In the genomic region with DNA sequence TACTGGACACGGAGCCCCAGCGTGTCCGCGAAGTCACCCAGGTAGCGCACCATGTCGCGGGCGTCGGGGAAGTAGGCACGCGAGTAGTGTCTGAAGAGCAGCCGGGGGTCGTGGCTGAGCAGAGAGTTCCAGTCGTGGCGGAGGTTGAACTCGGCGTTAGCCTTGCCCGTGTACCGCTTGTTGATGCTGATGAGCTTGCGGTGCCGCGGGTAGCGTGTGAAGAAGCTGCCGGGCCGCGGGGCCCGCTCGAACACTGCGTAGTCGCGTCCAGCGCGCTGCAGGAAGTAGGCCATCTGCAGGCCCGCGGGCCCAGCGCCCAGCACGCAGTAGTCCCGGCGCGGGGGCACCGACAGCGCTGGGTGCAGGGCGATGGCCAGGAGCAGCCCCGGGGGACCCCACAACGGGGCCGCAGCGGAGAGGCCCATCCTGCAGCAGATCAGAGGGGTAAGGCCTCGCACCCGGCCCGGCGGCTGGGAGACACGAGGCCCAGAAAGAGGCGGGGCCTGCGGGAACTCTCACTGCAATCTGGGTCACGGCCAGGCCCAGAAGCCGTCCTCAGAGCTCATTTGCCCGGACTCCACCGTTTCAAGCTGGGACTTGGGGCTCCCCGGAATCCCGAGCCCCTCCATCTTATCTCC, we compare ENCODE assay signal across 8 cellular contexts. TPM values are rescaled to one million over a fixed set of nuclear protein-coding genes. Genes with fewer than 3 reads are reported as not detected.
A peak's percentile ranks its signal among the peaks of the same experiment; 100 is the strongest.
DNase-seq lines count a peak whose midpoint lies in the region; ATAC-seq and TF ChIP-seq lines count a peak whose summit lies in the region.

No MANE protein-coding gene starts in this region.

- H3K27me3 ChIP-seq in iPS-15b (ENCODE audit: control insufficient read depth, insufficient read depth, low read length) = peaks cover 4% of the 10 kb centered on the region
- H3K27me3 ChIP-seq in spleen (replicated peaks in 1 of 7) = no peaks in the 10 kb centered on the region
- H3K27me3 ChIP-seq in foreskin keratinocyte = no peaks in the 10 kb centered on the region

- H3K4me3 ChIP-seq in iPS-15b (ENCODE audit: low read depth, low read length) (peak overlapping the region; percentile 36), spleen (peak overlapping the region in 7 of 8 donors; percentile 63 to 90 (median 70))

- peak overlapping the region in 7 of 8 donors; percentile 3 to 88 (median 84) for H3K27ac ChIP-seq in spleen
- no peak overlapping the region for H3K27ac ChIP-seq in foreskin keratinocyte

- H3K4me1 ChIP-seq in iPS-15b (ENCODE audit: control insufficient read depth, insufficient read depth, low read length) (no peaks in the 10 kb centered on the region), spleen (peaks cover 10 to 45% (median 21%) of the 10 kb centered on the region in 6 donors), foreskin keratinocyte (peaks cover 4% of the 10 kb centered on the region)

- ATAC-seq in HG03039 (IDR thresholded peaks at IDR 0.05; ENCODE audit: unreplicated experiment) (peak; percentile 13), HG02678 (IDR thresholded peaks at IDR 0.05; ENCODE audit: unreplicated experiment) (no peak), foreskin keratinocyte (no peak), GM21717 (IDR thresholded peaks at IDR 0.05; ENCODE audit: unreplicated experiment) (no peak)

- intact Hi-C loops in activated T-helper 1 cell treated with anti-CD3 and anti-CD28 coated beads, Interleukin-12 subunit alpha, Interleukin-12 subunit beta, Interleukin-2, Interleukin-4 antibody, amounts not matched to agents 30 ng/mL and 10 ng/mL and 1 ng/mL, durations not matched to agents 14 hours and 24 hours and 36 hours (cut with micrococcal nuclease) = loop anchor here (2.0 kb wide), 1 partner anchor 51 kb away; no protein-coding TSS in a partner anchor
- intact Hi-C loops in spleen (cut with DNase I; ENCODE audit: low total_unique reads) = no loop called here

- H3K4me3 Mint-ChIP-seq in activated T-helper 1 cell treated with anti-CD3 and anti-CD28 coated beads, Interleukin-12 subunit alpha, Interleukin-12 subunit beta, Interleukin-2, Interleukin-4 antibody, amounts not matched to agents 30 ng/mL and 10 ng/mL and 1 ng/mL, durations not matched to agents 14 hours and 24 hours and 36 hours = peak overlapping the region; percentile 74

- H3K9ac ChIP-seq in iPS-15b (ENCODE audit: low read depth, low read length) = no peak overlapping the region

- no peak for DNase-seq in activated T-helper 1 cell treated with anti-CD3 and anti-CD28 coated beads, Interleukin-12 subunit alpha, Interleukin-12 subunit beta, Interleukin-2, Interleukin-4 antibody, amounts not matched to agents 30 ng/mL and 10 ng/mL and 1 ng/mL, durations not matched to agents 14 hours and 24 hours and 36 hours (ENCODE audit: low spot score)
- peak; percentile 80 for DNase-seq in spleen
- no peak for DNase-seq in NCI-H1092 (lab: John Stamatoyannopoulos, UW)
- no peak for DNase-seq in foreskin keratinocyte

- WGBS in spleen, 5 donors = 95 to 97% (median 96%) methylated on average over 46 to 60 of the region's 60 CpGs

- no peak for TF ChIP-seq POLR2A in spleen (IDR thresholded peaks at IDR 0.05)

- TF ChIP-seq CTCF in spleen (IDR thresholded peaks at IDR 0.05 in 8 of 11, conservative IDR thresholded peaks at IDR 0.05 in 3 of 11) (no peak), foreskin keratinocyte (conservative IDR thresholded peaks at IDR 0.05) (no peak)

- no peak overlapping the region for H3K27ac Mint-ChIP-seq in activated T-helper 1 cell treated with anti-CD3 and anti-CD28 coated beads, Interleukin-12 subunit alpha, Interleukin-12 subunit beta, Interleukin-2, Interleukin-4 antibody, amounts not matched to agents 30 ng/mL and 10 ng/mL and 1 ng/mL, durations not matched to agents 14 hours and 24 hours and 36 hours

- H3K9me3 Mint-ChIP-seq in activated T-helper 1 cell treated with anti-CD3 and anti-CD28 coated beads, Interleukin-12 subunit alpha, Interleukin-12 subunit beta, Interleukin-2, Interleukin-4 antibody, amounts not matched to agents 30 ng/mL and 10 ng/mL and 1 ng/mL, durations not matched to agents 14 hours and 24 hours and 36 hours = no peaks in the 10 kb centered on the region

- H3K9me3 ChIP-seq in iPS-15b (ENCODE audit: control insufficient read depth, insufficient read depth, low read length) (no peaks in the 10 kb centered on the region), spleen (no peaks in the 10 kb centered on the region)

- H3K27me3 Mint-ChIP-seq in activated T-helper 1 cell treated with anti-CD3 and anti-CD28 coated beads, Interleukin-12 subunit alpha, Interleukin-12 subunit beta, Interleukin-2, Interleukin-4 antibody, amounts not matched to agents 30 ng/mL and 10 ng/mL and 1 ng/mL, durations not matched to agents 14 hours and 24 hours and 36 hours (ENCODE audit: insufficient read depth) = no peaks in the 10 kb centered on the region

- peaks cover 14% of the 10 kb centered on the region for H3K4me1 Mint-ChIP-seq in activated T-helper 1 cell treated with anti-CD3 and anti-CD28 coated beads, Interleukin-12 subunit alpha, Interleukin-12 subunit beta, Interleukin-2, Interleukin-4 antibody, amounts not matched to agents 30 ng/mL and 10 ng/mL and 1 ng/mL, durations not matched to agents 14 hours and 24 hours and 36 hours (ENCODE audit: low read depth)

- peaks cover 9% of the 10 kb centered on the region for H3K36me3 Mint-ChIP-seq in activated T-helper 1 cell treated with anti-CD3 and anti-CD28 coated beads, Interleukin-12 subunit alpha, Interleukin-12 subunit beta, Interleukin-2, Interleukin-4 antibody, amounts not matched to agents 30 ng/mL and 10 ng/mL and 1 ng/mL, durations not matched to agents 14 hours and 24 hours and 36 hours (ENCODE audit: low read depth)

- peaks cover 7% of the 10 kb centered on the region for H3K36me3 ChIP-seq in iPS-15b (ENCODE audit: control insufficient read depth, insufficient read depth, low read length)
- H3K36me3 ChIP-seq in spleen = peaks cover 0 to 29% (median 12%) of the 10 kb centered on the region in 6 donors

RNA-seq across cellular contexts. Expression of a gene that starts 0.7 kb away (rescaled TPM):
- 22.3 and 25.0 TPM in 2 replicates for total RNA-seq in activated T-helper 1 cell treated with anti-CD3 and anti-CD28 coated beads, Interleukin-12 subunit alpha, Interleukin-12 subunit beta, Interleukin-2, Interleukin-4 antibody, amounts not matched to agents 30 ng/mL and 10 ng/mL and 1 ng/mL, durations not matched to agents 14 hours and 24 hours and 36 hours
- 10 to 100 TPM; 19.4 to 42.0 (median 27.0) TPM for total RNA-seq in spleen
- 1 to 10 TPM; 1.1 to 3.0 (median 1.5) TPM for polyA plus RNA-seq in spleen
- total RNA-seq in foreskin keratinocyte = 5.7 and 6.2 TPM in 2 replicates
- 2.5 and 3.2 TPM in 2 replicates for polyA plus RNA-seq in foreskin keratinocyte

RNA-seq across cellular contexts. Expression of a gene that starts 22.8 kb away (rescaled TPM):
- 322 and 323 TPM in 2 replicates for total RNA-seq in activated T-helper 1 cell treated with anti-CD3 and anti-CD28 coated beads, Interleukin-12 subunit alpha, Interleukin-12 subunit beta, Interleukin-2, Interleukin-4 antibody, amounts not matched to agents 30 ng/mL and 10 ng/mL and 1 ng/mL, durations not matched to agents 14 hours and 24 hours and 36 hours
- total RNA-seq in spleen (100 to 1,000 TPM; 194 to 428 (median 215) TPM), foreskin keratinocyte (264 and 268 TPM in 2 replicates)
- polyA plus RNA-seq in spleen (100 to 1,000 TPM; 212 to 282 (median 240) TPM), foreskin keratinocyte (258 and 261 TPM in 2 replicates)

RNA-seq across cellular contexts. Expression of a gene that starts 24.7 kb away (rescaled TPM):
- total RNA-seq in activated T-helper 1 cell treated with anti-CD3 and anti-CD28 coated beads, Interleukin-12 subunit alpha, Interleukin-12 subunit beta, Interleukin-2, Interleukin-4 antibody, amounts not matched to agents 30 ng/mL and 10 ng/mL and 1 ng/mL, durations not matched to agents 14 hours and 24 hours and 36 hours = 95.2 and 95.3 TPM in 2 replicates
- total RNA-seq in spleen = 10 to 100 TPM; 52.6 to 87.1 (median 64.6) TPM
- 100 to 1,000 TPM in 1 of 3 donors, 10 to 100 TPM in 2; 70.5 to 105 (median 90.1) TPM for polyA plus RNA-seq in spleen
- 27.6 and 37.6 TPM in 2 replicates for total RNA-seq in foreskin keratinocyte
- 89.9 and 92.2 TPM in 2 replicates for polyA plus RNA-seq in foreskin keratinocyte
